ENCODE assay signal across 19 cellular contexts in genomic region chr15:89070197-89071124, GRCh38. TPM values are rescaled to one million over a fixed set of nuclear protein-coding genes. Genes with fewer than 3 reads are reported as not detected.
DNase-seq lines count a peak whose midpoint lies in the region; ATAC-seq, FAIRE-seq and TF ChIP-seq lines count a peak whose summit lies in the region.
"Had no signal": no experiment of that assay in that cellular context is flagged by ENCODE, and none has a peak within 500 bp of the region (broad histone marks: within the 10 kb centered on the region; RNA-seq: fewer than 3 reads in every experiment).

No MANE protein-coding gene starts in this region.

- H2AFZ ChIP-seq in astrocyte (ENCODE audit: low read depth, low read length), result no peak overlapping the region

- no peak overlapping the region for H3K27ac ChIP-seq in astrocyte (ENCODE audit: low read depth, low read length)
- H3K27ac ChIP-seq: cardiac muscle cell, dorsolateral prefrontal cortex, Peyer's patch, prostate gland had no signal

- H3K36me3 ChIP-seq in astrocyte (ENCODE audit: insufficient read depth, low read length) (no peaks in the 10 kb centered on the region), mucosa of descending colon (ENCODE audit: low read depth) (no peaks in the 10 kb centered on the region)
- H3K36me3 ChIP-seq: cardiac muscle cell, Peyer's patch, prostate gland had no signal

- ATAC-seq in mucosa of descending colon (peak; percentile 40), HG03521 (IDR thresholded peaks at IDR 0.05; ENCODE audit: unreplicated experiment) (no peak)
- ATAC-seq: CD8-positive, alpha-beta T cell had no signal

- H3K4me3 Mint-ChIP-seq in astrocyte (ENCODE audit: unreplicated experiment), result no peak overlapping the region
- H3K4me3 Mint-ChIP-seq: CD8-positive, alpha-beta T cell; neural crest cell had no signal

- intact Hi-C loops in mucosa of descending colon (cut with DNase I, micrococcal nuclease), result no loop called here

- no peaks in the 10 kb centered on the region for H3K27me3 Mint-ChIP-seq in astrocyte (ENCODE audit: low read depth, unreplicated experiment)

- no peak for TF ChIP-seq CTCF in astrocyte (IDR thresholded peaks at IDR 0.05; ENCODE audit: insufficient read depth, low read depth, low read length)
- TF ChIP-seq CTCF in mucosa of descending colon (IDR thresholded peaks at IDR 0.05), result no peak

- H3K27me3 ChIP-seq in astrocyte (ENCODE audit: insufficient read depth, low read length), result no peaks in the 10 kb centered on the region
- H3K27me3 ChIP-seq: cardiac muscle cell, dorsolateral prefrontal cortex, Peyer's patch had no signal

- peaks cover 25% of the 10 kb centered on the region for H3K9me3 Mint-ChIP-seq in astrocyte (ENCODE audit: unreplicated experiment)

- peak; percentile 77 for DNase-seq in CD1c-positive myeloid dendritic cell (ENCODE audit: extremely low spot score)
- DNase-seq in MV-4-11 (lab: John Stamatoyannopoulos, UW), result peak; percentile 87
- DNase-seq in astrocyte (ENCODE audit: low read depth), result no peak
- DNase-seq in mucosa of descending colon, result no peak
- no peak for DNase-seq in NCI-H526 treated with DMSO at 0.1 percent for 48 hours (lab: John Stamatoyannopoulos, UW)
- no peak for DNase-seq in NCI-H1436 treated with DMSO at 0.1 percent for 48 hours (lab: John Stamatoyannopoulos, UW)
- DNase-seq in stimulated activated naive CD4-positive, alpha-beta T cell treated with Interleukin-2 at 50 U/mL for 16 hours (lab: John Stamatoyannopoulos, UW), result no peak
- DNase-seq: activated gamma-delta T cell; CD8-positive, alpha-beta T cell; DMS79; dorsolateral prefrontal cortex; foreskin fibroblast; Karpas-422; Peyer's patch; stimulated activated CD8-positive, alpha-beta memory T cell treated with anti-CD3 and anti-CD28 coated beads, Interleukin-4, amount 100 ng/mL, for 48 hours had no signal

- H3K4me2 ChIP-seq in astrocyte (ENCODE audit: low read length), result no peak overlapping the region

- peaks cover 10% of the 10 kb centered on the region for H3K4me1 Mint-ChIP-seq in astrocyte (ENCODE audit: low read depth, unreplicated experiment)
- H3K4me1 Mint-ChIP-seq: neural crest cell had no signal

- FAIRE-seq in astrocyte (lab: Jason Lieb, UNC), result no peak

- no peaks in the 10 kb centered on the region for H3K36me3 Mint-ChIP-seq in astrocyte (ENCODE audit: low read depth, unreplicated experiment)

- H3K9me3 ChIP-seq in astrocyte (ENCODE audit: insufficient read depth, low read depth, low read length) (peaks cover 22% of the 10 kb centered on the region), mucosa of descending colon (peaks cover 17% of the 10 kb centered on the region)
- H3K9me3 ChIP-seq: prostate gland had no signal

- H3K4me3 ChIP-seq in astrocyte (ENCODE audit: insufficient read depth, low read depth, low read length), result no peak overlapping the region
- no peak overlapping the region for H3K4me3 ChIP-seq in mucosa of descending colon
- H3K4me3 ChIP-seq: cardiac muscle cell, dorsolateral prefrontal cortex, Peyer's patch, prostate gland had no signal

- no peaks in the 10 kb centered on the region for H4K20me1 ChIP-seq in astrocyte (ENCODE audit: insufficient read depth, low read length)

- H3K4me1 ChIP-seq in astrocyte (ENCODE audit: insufficient read depth, low read length) (peaks cover 16% of the 10 kb centered on the region), mucosa of descending colon (ENCODE audit: low read depth) (no peaks in the 10 kb centered on the region)
- H3K4me1 ChIP-seq: Peyer's patch, prostate gland had no signal

- H3K9ac ChIP-seq in astrocyte (ENCODE audit: low read length), result no peak overlapping the region

- peak overlapping the region; percentile 47 for H3K27ac Mint-ChIP-seq in astrocyte (ENCODE audit: unreplicated experiment)
- H3K27ac Mint-ChIP-seq: CD8-positive, alpha-beta T cell had no signal

- H3K79me2 ChIP-seq in astrocyte (ENCODE audit: insufficient read depth, low read length), result no peaks in the 10 kb centered on the region

RNA-seq across cellular contexts. Expression of gene ABHD2, which starts 17.8 kb away (rescaled TPM):
- total RNA-seq in astrocyte, result 41.3 and 50.3 TPM in 2 replicates
- total RNA-seq in mucosa of descending colon, result 100 to 1,000 TPM in 1 of 3 donors, 10 to 100 TPM in 2; 82.2 to 156 (median 92.7) TPM

Comparison
In these comparisons a context has a peak if more than half of its experiments do, and no peak if none do; other contexts are left out.
1. DNase-seq: peak in CD1c-positive myeloid dendritic cell (single experiment) and MV-4-11 (single experiment); none in astrocyte (single experiment), mucosa of descending colon (0 of 3), NCI-H526 treated with DMSO at 0.1 percent for 48 hours (single experiment), NCI-H1436 treated with DMSO at 0.1 percent for 48 hours (single experiment) and stimulated activated naive CD4-positive, alpha-beta T cell treated with Interleukin-2 at 50 U/mL for 16 hours (single experiment).